ENCODE assay signal across 8 cellular contexts in the genomic region with DNA sequence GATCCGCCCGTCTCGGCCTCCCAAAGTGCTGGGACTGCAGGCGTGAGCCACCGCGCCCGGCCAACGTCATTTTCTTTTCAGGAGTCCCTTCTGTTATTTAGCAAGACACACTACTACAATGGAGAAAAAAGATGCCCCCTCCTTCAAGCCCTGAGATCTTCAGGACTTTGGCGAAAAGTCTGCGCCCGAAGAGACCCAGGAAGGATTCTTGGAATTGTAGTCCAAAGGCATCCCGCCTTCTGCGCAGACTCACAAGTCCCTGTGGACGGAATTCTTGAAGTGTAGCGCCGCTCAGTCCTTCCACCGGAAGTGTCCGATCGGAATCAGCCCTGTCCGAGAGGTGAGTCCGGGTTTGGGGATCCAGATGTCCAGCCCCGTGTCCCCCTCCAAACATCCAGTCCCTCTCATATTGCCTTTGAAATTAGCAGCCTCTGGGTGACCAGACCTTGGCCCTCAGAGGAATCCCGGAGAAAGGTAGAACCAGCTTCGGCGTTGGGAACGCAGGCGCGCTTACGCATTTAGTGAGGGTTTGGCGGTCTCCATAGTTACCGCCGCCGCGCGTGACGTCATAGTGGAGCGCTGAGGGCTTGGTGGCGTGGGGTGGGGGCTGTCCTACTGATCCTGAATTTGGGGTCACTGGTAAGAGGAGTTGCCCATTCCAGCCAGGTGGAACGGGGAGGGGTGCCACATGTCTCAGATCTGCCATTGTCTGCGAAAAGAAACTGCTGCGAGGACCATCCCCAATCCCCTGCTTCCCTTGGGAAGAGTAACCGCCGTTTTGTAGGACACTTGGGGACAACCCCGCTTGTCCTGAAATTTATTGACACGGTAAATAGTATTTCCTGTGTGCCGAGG.
DNase-seq lines count a peak whose midpoint lies in the region; ATAC-seq and TF ChIP-seq lines count a peak whose summit lies in the region.

No MANE protein-coding gene starts in this region.

- ATAC-seq in GM19043 (IDR thresholded peaks at IDR 0.05; ENCODE audit: low read depth, unreplicated experiment) (peak; percentile 80), HG03354 (IDR thresholded peaks at IDR 0.05; ENCODE audit: poor library complexity, severe bottlenecking, unreplicated experiment) (peak; percentile 83)

- no peak for TF ChIP-seq CTCF in AG09319 (IDR thresholded peaks at IDR 0.05; ENCODE audit: low read depth, low read length)

- peak; percentile 91 for DNase-seq in AG09319 (ENCODE audit: extremely low read depth, low read depth)
- peak; percentile 92 for DNase-seq in NCI-H345 treated with DMSO at 0.1 percent for 48 hours (lab: John Stamatoyannopoulos, UW; ENCODE audit: unreplicated experiment)
- peak; percentile 86 for DNase-seq in activated CD4-positive, CD25-positive, alpha-beta regulatory T cell treated with anti-CD3 and anti-CD28 coated beads, Interleukin-2, amount 50 U/mL, for 72 hours
- peak; percentile 19 to 77 for DNase-seq in cerebellar nuclear complex (lab: John Stamatoyannopoulos, UW)
- DNase-seq in islet precursor cell, result peak; percentile 97
- DNase-seq in stimulated activated CD4-positive, alpha-beta T cell treated with anti-CD3 and anti-CD28 coated beads, Interleukin-12 subunit alpha, Interleukin-12 subunit beta, amount 100 ng/mL, for 24 hours (ENCODE audit: low read depth in 2 of 2), result peak; percentile 84 to 88

Comparison
In these comparisons a context has a peak if more than half of its experiments do, and no peak if none do; other contexts are left out.
1. Peak in every context shown above with its lines: DNase-seq and ATAC-seq.